Comparison of ENCODE assay signal across 24 cellular contexts in genomic region chr1:30199563-30199962, GRCh38.
DNase-seq lines count a peak whose midpoint lies in the region; ATAC-seq and TF ChIP-seq lines count a peak whose summit lies in the region.
"Had no signal": no experiment of that assay in that cellular context is flagged by ENCODE, and none has a peak within 500 bp of the region (broad histone marks: within the 10 kb centered on the region; RNA-seq: fewer than 3 reads in every experiment).

No MANE protein-coding gene starts in this region.

- H3K27me3 ChIP-seq in esophagus muscularis mucosa (peaks cover 0 to 4% (median 0%) of the 10 kb centered on the region in 4 donors), lung (ENCODE audit: control insufficient read depth, insufficient read depth) (no peaks in the 10 kb centered on the region), stomach (peaks cover 0 to 22% (median 0%) of the 10 kb centered on the region in 3 donors), trophoblast cell (ENCODE audit: insufficient read depth, low read length) (no peaks in the 10 kb centered on the region)
- H3K27me3 ChIP-seq: BE2C, BLaER1 had no signal

- peaks cover 8% of the 10 kb centered on the region for H3K27me3 Mint-ChIP-seq in type B pancreatic cell

- H3K36me3 ChIP-seq in esophagus muscularis mucosa (no peaks in the 10 kb centered on the region), lung (ENCODE audit: control insufficient read depth in 2 of 2, insufficient read depth in 2 of 2, low read length in 2 of 2) (no peaks in the 10 kb centered on the region), stomach (no peaks in the 10 kb centered on the region), trophoblast cell (ENCODE audit: control insufficient read depth in 1 of 2, insufficient read depth in 2 of 2, low read length in 2 of 2) (no peaks in the 10 kb centered on the region)
- H3K36me3 ChIP-seq: BE2C, BLaER1 had no signal

- 84% methylated on average over 8 of the region's 8 CpGs for WGBS in esophagus muscularis mucosa
- 82 to 86% methylated on average over 8 of the region's 8 CpGs for WGBS in lung, 2 donors
- 64 to 86% (median 71%) methylated on average over 8 of the region's 8 CpGs for WGBS in stomach, 5 donors
- WGBS in trophoblast cell (ENCODE audit: extremely low coverage, insufficient coverage, insufficient read length) = no CpG with 5 or more reads among the region's 8 CpGs

- H3K36me3 Mint-ChIP-seq in type B pancreatic cell = no peaks in the 10 kb centered on the region
- H3K36me3 Mint-ChIP-seq: CD14-positive monocyte; CD4-positive, alpha-beta memory T cell; CD4-positive, CD25-positive, alpha-beta regulatory T cell; CD8-positive, alpha-beta memory T cell had no signal

- peaks cover 4 to 19% (median 13%) of the 10 kb centered on the region in 4 donors for H3K4me1 ChIP-seq in esophagus muscularis mucosa
- no peaks in the 10 kb centered on the region for H3K4me1 ChIP-seq in lung (ENCODE audit: control insufficient read depth in 2 of 2, insufficient read depth in 2 of 2, low read length in 2 of 2)
- H3K4me1 ChIP-seq in stomach = peaks cover 0 to 17% (median 3%) of the 10 kb centered on the region in 4 donors
- H3K4me1 ChIP-seq in trophoblast cell (ENCODE audit: control insufficient read depth in 1 of 2, insufficient read depth in 2 of 2, low read length in 2 of 2) = no peaks in the 10 kb centered on the region
- H3K4me1 ChIP-seq: BE2C had no signal

- intact Hi-C loops in esophagus muscularis mucosa (cut with DNase I) (no loop called here), stomach (cut with DNase I; ENCODE audit: low total_unique reads) (no loop called here)

- H4K12ac ChIP-seq in trophoblast cell (ENCODE audit: low read depth, low read length) = no peak overlapping the region

- TF ChIP-seq POLR2A in esophagus muscularis mucosa (IDR thresholded peaks at IDR 0.05; ENCODE audit: low read depth) (no peak), stomach (IDR thresholded peaks at IDR 0.05) (no peak)

- H3K4ac ChIP-seq in trophoblast cell (ENCODE audit: low read depth, low read length) = no peak overlapping the region

- TF ChIP-seq EP300 in esophagus muscularis mucosa (IDR thresholded peaks at IDR 0.05) = no peak
- TF ChIP-seq EP300 in stomach (IDR thresholded peaks at IDR 0.05) = no peak

- ATAC-seq in lung (ENCODE audit: insufficient read depth, low FRiP score) = no peak
- ATAC-seq: GM12878 had no signal

- no peak overlapping the region for H2BK120ac ChIP-seq in trophoblast cell (ENCODE audit: insufficient read depth, low read length, poor library complexity)

- H3K9ac ChIP-seq in trophoblast cell (ENCODE audit: low read length) = no peak overlapping the region
- H3K9ac ChIP-seq: BLaER1 had no signal

- H2AK5ac ChIP-seq in trophoblast cell (ENCODE audit: low read length) = no peak overlapping the region

- no peak overlapping the region for H4K91ac ChIP-seq in trophoblast cell (ENCODE audit: low read depth, low read length)

- H2BK12ac ChIP-seq in trophoblast cell (ENCODE audit: low read length) = no peak overlapping the region

- H3K79me2 ChIP-seq in trophoblast cell (ENCODE audit: control insufficient read depth, insufficient read depth, low read length, poor library complexity) = no peaks in the 10 kb centered on the region

- no peak overlapping the region for H2BK5ac ChIP-seq in trophoblast cell (ENCODE audit: low read depth, low read length, poor library complexity)

- H2AFZ ChIP-seq in trophoblast cell (ENCODE audit: insufficient read depth, low read length, poor library complexity) = no peak overlapping the region

- no peak overlapping the region for H3K14ac ChIP-seq in trophoblast cell (ENCODE audit: low read length)

- no peak overlapping the region for H3K4me2 ChIP-seq in trophoblast cell (ENCODE audit: low read length)
- H3K4me2 ChIP-seq: BLaER1 had no signal

- H3K9me3 Mint-ChIP-seq in type B pancreatic cell = no peaks in the 10 kb centered on the region

- H3K79me1 ChIP-seq in trophoblast cell (ENCODE audit: low read length) = no peaks in the 10 kb centered on the region

- no peaks in the 10 kb centered on the region for H3K9me3 ChIP-seq in esophagus muscularis mucosa
- no peaks in the 10 kb centered on the region for H3K9me3 ChIP-seq in lung (ENCODE audit: control insufficient read depth in 2 of 2, insufficient read depth in 1 of 2, low read length in 1 of 2)
- H3K9me3 ChIP-seq in stomach = no peaks in the 10 kb centered on the region
- peaks cover 7% of the 10 kb centered on the region for H3K9me3 ChIP-seq in trophoblast cell (ENCODE audit: insufficient read depth, low read depth, low read length)
- H3K9me3 ChIP-seq: BE2C had no signal

- H3K4me3 Mint-ChIP-seq in type B pancreatic cell = no peak overlapping the region
- H3K4me3 Mint-ChIP-seq: CD14-positive monocyte; CD4-positive, alpha-beta memory T cell; CD4-positive, CD25-positive, alpha-beta regulatory T cell; CD8-positive, alpha-beta memory T cell had no signal

- peaks cover 8% of the 10 kb centered on the region for H3K4me1 Mint-ChIP-seq in type B pancreatic cell (ENCODE audit: unreplicated experiment)
- H3K4me1 Mint-ChIP-seq: CD14-positive monocyte had no signal

- DNase-seq in esophagus muscularis mucosa (ENCODE audit: extremely low spot score) (peak; percentile 60), lung (ENCODE audit: low spot score) (peak; percentile 11), type B pancreatic cell (ENCODE audit: extremely low spot score, unreplicated experiment) (peak; percentile 57), HK-2 (ENCODE audit: unreplicated experiment) (no peak), stomach (no peak), trophoblast cell (no peak)
- DNase-seq: 8988T; ACHN; BE2C; C1 segment of cervical spinal cord; CD4-positive, alpha-beta memory T cell; CD4-positive, CD25-positive, alpha-beta regulatory T cell; CD8-positive, alpha-beta memory T cell; COR-L47; DMS 273 treated with DMSO at 0.1 percent for 48 hours; DMS153; DMS53; DMS79; DND-41; EL; GDM1 had no signal

- TF ChIP-seq CTCF in esophagus muscularis mucosa (IDR thresholded peaks at IDR 0.05) (no peak), lung (IDR thresholded peaks at IDR 0.05; ENCODE audit: control extremely low read depth, extremely low read depth) (no peak), type B pancreatic cell (conservative IDR thresholded peaks at IDR 0.05) (no peak), stomach (IDR thresholded peaks at IDR 0.05) (no peak)

- H3K27ac ChIP-seq in esophagus muscularis mucosa (replicated peaks in 1 of 4) = no peak overlapping the region
- H3K27ac ChIP-seq in lung (ENCODE audit: low read depth in 1 of 2, low read length in 1 of 2) = no peak overlapping the region
- no peak overlapping the region for H3K27ac ChIP-seq in stomach
- H3K27ac ChIP-seq in trophoblast cell (ENCODE audit: low read depth, low read length) = no peak overlapping the region
- H3K27ac ChIP-seq: BLaER1 had no signal

- no peak overlapping the region for H3K4me3 ChIP-seq in esophagus muscularis mucosa
- no peak overlapping the region for H3K4me3 ChIP-seq in lung
- H3K4me3 ChIP-seq in stomach = no peak overlapping the region
- H3K4me3 ChIP-seq in trophoblast cell (ENCODE audit: low read depth, low read length) = no peak overlapping the region
- H3K4me3 ChIP-seq: BLaER1, GM12878 had no signal

- no peak overlapping the region for H3K23ac ChIP-seq in trophoblast cell (ENCODE audit: low read length)

- no peak overlapping the region for H4K8ac ChIP-seq in trophoblast cell (ENCODE audit: low read depth, low read length)

- no peak overlapping the region for H3K18ac ChIP-seq in trophoblast cell (ENCODE audit: low read length)

- no peak overlapping the region for H3K27ac Mint-ChIP-seq in type B pancreatic cell
- H3K27ac Mint-ChIP-seq: CD4-positive, CD25-positive, alpha-beta regulatory T cell had no signal

Comparison
In these comparisons a context has a peak if more than half of its experiments do, and no peak if none do; other contexts are left out.
1. DNase-seq: peak in esophagus muscularis mucosa (single experiment), lung (single experiment) and type B pancreatic cell (single experiment); none in HK-2 (single experiment), stomach (single experiment) and trophoblast cell (0 of 2).